In genomic region chr10:45483002-45483401, GRCh38 we compare ENCODE assay signal across 8 cellular contexts.
"Had no signal": no experiment of that assay in that cellular context is flagged by ENCODE, and none has a peak within 500 bp of the region (broad histone marks: within the 10 kb centered on the region; RNA-seq: fewer than 3 reads in every experiment).

No MANE protein-coding gene starts in this region.

- H3K4me1 ChIP-seq: HAP-1 had no signal

- ATAC-seq: HCT116, HepG2 had no signal

- DNase-seq: GOT3, H7, KG1 had no signal

- H3K27ac Mint-ChIP-seq: IgD-negative memory B cell had no signal

- H3K4me3 ChIP-seq: HAP-1 had no signal

- H3K9me3 ChIP-seq: HAP-1 had no signal

- H3K27ac ChIP-seq: HL-60 had no signal

- H3K27me3 Mint-ChIP-seq: IgD-negative memory B cell had no signal

- H3K36me3 ChIP-seq: HAP-1 had no signal
